Comparison of ENCODE assay signal across 15 cellular contexts in the genomic region with DNA sequence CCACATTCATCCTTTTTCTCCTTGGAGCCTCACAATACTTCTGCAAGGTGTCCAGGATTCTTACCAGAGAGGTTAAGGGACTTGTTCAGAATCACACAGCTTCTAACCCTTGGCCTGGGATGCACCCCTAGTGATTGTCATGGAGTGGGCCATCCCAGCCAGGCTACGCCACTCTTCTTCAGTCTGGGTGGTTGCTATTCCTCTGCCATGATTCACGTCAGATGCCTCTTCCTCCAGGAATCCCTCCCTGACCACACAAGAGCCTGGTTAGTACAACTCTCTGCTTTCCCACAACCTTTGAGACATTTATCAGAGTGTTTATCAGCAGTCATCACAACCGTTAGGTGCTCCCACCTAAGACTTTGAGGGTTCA.
A peak's percentile ranks its signal among the peaks of the same experiment; 100 is the strongest.
DNase-seq lines count a peak whose midpoint lies in the region; TF ChIP-seq lines count a peak whose summit lies in the region.
"Had no signal": no experiment of that assay in that cellular context is flagged by ENCODE, and none has a peak within 500 bp of the region (broad histone marks: within the 10 kb centered on the region; RNA-seq: fewer than 3 reads in every experiment).

No MANE protein-coding gene starts in this region.

- no peak overlapping the region for H3K9ac ChIP-seq in H9 (ENCODE audit: extremely low read depth, insufficient read length, low read length)

- H4K5ac ChIP-seq in H9 (ENCODE audit: insufficient read length, low read depth, low read length), result no peak overlapping the region

- no peak overlapping the region for H3T11ph ChIP-seq in H9 (ENCODE audit: low read length)

- H3K14ac ChIP-seq in H9 (ENCODE audit: insufficient read depth, low read length), result no peak overlapping the region

- no peak overlapping the region for H3K18ac ChIP-seq in H9 (ENCODE audit: insufficient read length, low read depth, low read length)

- no peaks in the 10 kb centered on the region for H3K79me1 ChIP-seq in H9 (ENCODE audit: insufficient read depth, low read depth, low read length, poor library complexity, severe bottlenecking)

- H3K4me2 ChIP-seq in H9 (ENCODE audit: insufficient read depth, insufficient read length, low read length), result no peak overlapping the region

- H3K79me2 ChIP-seq in H9 (ENCODE audit: insufficient read depth, low read length), result no peaks in the 10 kb centered on the region

- no peaks in the 10 kb centered on the region for H3K27me3 Mint-ChIP-seq in H9 (ENCODE audit: low read depth)

- H2AFZ ChIP-seq in H9 (ENCODE audit: low read length), result no peak overlapping the region

- H3K36me3 Mint-ChIP-seq in H9 (ENCODE audit: insufficient read depth in 1 of 3, low read depth in 3 of 3), result no peaks in the 10 kb centered on the region

- H4K91ac ChIP-seq in H9 (ENCODE audit: insufficient read length, low read depth, low read length), result no peak overlapping the region

- H3K4me3 Mint-ChIP-seq in H9, result no peak overlapping the region
- H3K4me3 Mint-ChIP-seq: activated T-cell treated with anti-CD3 and anti-CD28 coated beads, Interleukin-2, amount 50 U/mL, for 4 hours had no signal

- H3K4ac ChIP-seq in H9 (ENCODE audit: low read depth, low read length), result no peak overlapping the region

- no peaks in the 10 kb centered on the region for H3K27me3 ChIP-seq in H9 (ENCODE audit: insufficient read depth, low read length)
- H3K27me3 ChIP-seq: transverse colon had no signal

- H3K4me1 Mint-ChIP-seq in H9, result peaks cover 24 to 40% of the 10 kb centered on the region in 2 experiments

- no peak overlapping the region; a peak in 1 of 7 replicates for H3K27ac Mint-ChIP-seq in H9

- H2BK20ac ChIP-seq in H9 (ENCODE audit: low read depth, low read length, poor library complexity, severe bottlenecking), result no peak overlapping the region

- no peak overlapping the region for H3K27ac ChIP-seq in H9 (ENCODE audit: insufficient read length, low read depth, low read length)

- no peaks in the 10 kb centered on the region for H3K9me3 ChIP-seq in H9 (ENCODE audit: control insufficient read depth, low read depth, low read length)
- H3K9me3 ChIP-seq: transverse colon had no signal

- no peak for TF ChIP-seq CTCF in H9 (conservative IDR thresholded peaks at IDR 0.05)

- no peaks in the 10 kb centered on the region; the same call in 1 of the 2 replicates for H3K4me1 ChIP-seq in H9 (ENCODE audit: insufficient read depth, low read length)

- H3K9me3 Mint-ChIP-seq in H9, result no peaks in the 10 kb centered on the region
- H3K9me3 Mint-ChIP-seq: activated T-cell treated with anti-CD3 and anti-CD28 coated beads, Interleukin-2, amount 50 U/mL, for 4 hours had no signal

- no peak overlapping the region for H3K23ac ChIP-seq in H9 (ENCODE audit: insufficient read length, low read depth, low read length)

- H2BK120ac ChIP-seq in H9 (ENCODE audit: low read depth, low read length, poor library complexity, severe bottlenecking), result no peak overlapping the region

- H4K20me1 ChIP-seq in H9 (ENCODE audit: control insufficient read depth, insufficient read depth, insufficient read length), result no peaks in the 10 kb centered on the region

- H4K8ac ChIP-seq in H9 (replicated peaks; ENCODE audit: insufficient read length, low read depth, low read length), result no peak overlapping the region

- H2BK15ac ChIP-seq in H9 (ENCODE audit: low read depth, low read length), result no peak overlapping the region

- H2BK12ac ChIP-seq in H9 (ENCODE audit: insufficient read length, low read depth, low read length), result no peak overlapping the region

- no CpG with 5 or more reads among the region's 3 CpGs for WGBS in H9 (ENCODE audit: extremely low coverage, insufficient read length, low lambda C conversion rate)

- H3K23me2 ChIP-seq in H9 (ENCODE audit: insufficient read length, low read depth, low read length, poor library complexity, severe bottlenecking), result no peaks in the 10 kb centered on the region

- no peak overlapping the region for H2AK5ac ChIP-seq in H9 (ENCODE audit: insufficient read length, low read length)

- DNase-seq in A172 (ENCODE audit: low spot score) (peak; percentile 61), HCEC 1CT (peak; percentile 69), amniotic epithelial cell (ENCODE audit: low read depth) (peak; percentile 94), hepatic stellate cell (ENCODE audit: low spot score) (peak; percentile 42), H9 (no peak), cerebellum (ENCODE audit: low spot score) (no peak), NCI-H1092 treated with DMSO at 0.1 percent for 48 hours (lab: John Stamatoyannopoulos, UW) (no peak), globus pallidus (ENCODE audit: low spot score) (no peak)
- DNase-seq: activated CD4-positive, alpha-beta T cell treated with anti-CD3 and anti-CD28 coated beads for 4 hours; activated T-cell treated with anti-CD3 and anti-CD28 coated beads, Interleukin-2, amount 50 U/mL, for 4 hours; amygdala; effector memory CD4-positive, alpha-beta T cell; NCI-H1105; NCI-H345 had no signal

- H3K56ac ChIP-seq in H9 (ENCODE audit: insufficient read length, low read depth, low read length), result no peak overlapping the region

- H2BK5ac ChIP-seq in H9 (ENCODE audit: insufficient read length, low read length), result no peak overlapping the region

Comparison
In these comparisons a context has a peak if more than half of its experiments do, and no peak if none do; other contexts are left out.
1. DNase-seq: peak in A172 (single experiment), HCEC 1CT (single experiment), amniotic epithelial cell (single experiment) and hepatic stellate cell (single experiment); none in H9 (single experiment), cerebellum (single experiment), NCI-H1092 treated with DMSO at 0.1 percent for 48 hours (single experiment) and globus pallidus (single experiment).